13 cellular contexts compared by ENCODE assay signal in genomic region chr7:28989596-28989980, GRCh38. TPM values are rescaled to one million over a fixed set of nuclear protein-coding genes. Genes with fewer than 3 reads are reported as not detected.
"Had no signal": no experiment of that assay in that cellular context is flagged by ENCODE, and none has a peak within 500 bp of the region (broad histone marks: within the 10 kb centered on the region; RNA-seq: fewer than 3 reads in every experiment).

No MANE protein-coding gene starts in this region.

- H3K27ac ChIP-seq: ovary, thyroid gland had no signal

- H3K36me3 ChIP-seq: ovary, thyroid gland, uterus had no signal

- H3K4me3 ChIP-seq: ovary, skin epidermis, thyroid gland, uterus had no signal

- H3K27me3 ChIP-seq: ovary, thyroid gland, uterus had no signal

- ATAC-seq: activated naive CD8-positive, alpha-beta T cell treated with anti-CD3 and anti-CD28 coated beads, Interleukin-2, amount 50 U/mL, for 24 hours; natural killer cell; stimulated activated naive CD8-positive, alpha-beta T cell treated with anti-CD3 and anti-CD28 coated beads, Interleukin-15, amount 100 ng/mL, for 72 hours had no signal

- H3K9me3 ChIP-seq: ovary, thyroid gland, uterus had no signal

- DNase-seq: activated CD4-positive, alpha-beta T cell treated with anti-CD3 and anti-CD28 coated beads, Interleukin-2, amount 10 ng/mL, durations not matched to agents 24 days and 14 days; activated naive CD4-positive, alpha-beta T cell treated with Interleukin-2 at 50 U/mL for 16 hours; activated naive CD8-positive, alpha-beta T cell treated with anti-CD3 and anti-CD28 coated beads, Interleukin-2, amount 50 U/mL, for 24 hours; effector memory CD4-positive, alpha-beta T cell; immature natural killer cell; natural killer cell; stimulated activated CD4-positive, alpha-beta T cell treated with anti-CD3 and anti-CD28 coated beads, Interleukin-4, amount 100 ng/mL, for 4 hours; stimulated activated naive CD8-positive, alpha-beta T cell treated with anti-CD3 and anti-CD28 coated beads, Interleukin-15, amount 100 ng/mL, for 72 hours; T-helper 1 cell had no signal

RNA-seq across cellular contexts. Expression of gene TRIL, which starts 31.5 kb away (rescaled TPM):
- polyA plus RNA-seq: immature natural killer cell had no signal
